8 cellular contexts compared by ENCODE assay signal in genomic region chr6:56314683-56315523, GRCh38.
DNase-seq lines count a peak whose midpoint lies in the region; ATAC-seq and TF ChIP-seq lines count a peak whose summit lies in the region.

No MANE protein-coding gene starts in this region.

- H3K27ac Mint-ChIP-seq in activated CD4-positive, alpha-beta T cell treated with anti-CD3 and anti-CD28 coated beads, Interleukin-2, amount 10 ng/mL, durations not matched to agents 7 days and 5 days, result no peak overlapping the region
- no peak overlapping the region for H3K27ac Mint-ChIP-seq in CD4-positive, alpha-beta memory T cell

- no peak overlapping the region for H3K9ac ChIP-seq in PC-3 (ENCODE audit: low read length)

- H3K4me1 ChIP-seq in PC-3 (ENCODE audit: insufficient read depth, low read length), result peaks cover 5% of the 10 kb centered on the region; the same call in 1 of the 2 replicates
- H3K4me1 ChIP-seq in CD4-positive, alpha-beta memory T cell (ENCODE audit: insufficient read depth, low read length), result no peaks in the 10 kb centered on the region

- H3K4me2 ChIP-seq in PC-3 (ENCODE audit: low read length), result peak overlapping the region; percentile 57

- peak; percentile 64 for ATAC-seq in HG02642 (IDR thresholded peaks at IDR 0.05; ENCODE audit: poor library complexity, unreplicated experiment)
- peak; percentile 72 for ATAC-seq in PC-3
- ATAC-seq in GM18517 (IDR thresholded peaks at IDR 0.05; ENCODE audit: unreplicated experiment), result no peak

- no peaks in the 10 kb centered on the region for H4K20me1 ChIP-seq in PC-3 (ENCODE audit: low read length)

- H3K36me3 Mint-ChIP-seq in activated CD4-positive, alpha-beta T cell treated with anti-CD3 and anti-CD28 coated beads, Interleukin-2, amount 10 ng/mL, durations not matched to agents 7 days and 5 days (ENCODE audit: low read depth), result no peaks in the 10 kb centered on the region
- no peaks in the 10 kb centered on the region for H3K36me3 Mint-ChIP-seq in CD4-positive, alpha-beta memory T cell

- H3K9me3 Mint-ChIP-seq in activated CD4-positive, alpha-beta T cell treated with anti-CD3 and anti-CD28 coated beads, Interleukin-2, amount 10 ng/mL, durations not matched to agents 7 days and 5 days, result no peaks in the 10 kb centered on the region
- no peaks in the 10 kb centered on the region for H3K9me3 Mint-ChIP-seq in CD4-positive, alpha-beta memory T cell

- H3K27me3 Mint-ChIP-seq in activated CD4-positive, alpha-beta T cell treated with anti-CD3 and anti-CD28 coated beads, Interleukin-2, amount 10 ng/mL, durations not matched to agents 7 days and 5 days, result no peaks in the 10 kb centered on the region
- no peaks in the 10 kb centered on the region for H3K27me3 Mint-ChIP-seq in CD4-positive, alpha-beta memory T cell

- intact Hi-C loops in PC-3 (cut with micrococcal nuclease), result loop anchor here (1.0 kb wide), 1 partner anchor 44 kb away; no protein-coding TSS in a partner anchor
- intact Hi-C loops in CD4-positive, alpha-beta memory T cell (cut with micrococcal nuclease), result no loop called here

- H3K9me2 ChIP-seq in PC-3 (replicated peaks; ENCODE audit: low read length), result no peaks in the 10 kb centered on the region

- H3K79me2 ChIP-seq in PC-3 (ENCODE audit: low read length), result no peaks in the 10 kb centered on the region

- H3K4me3 ChIP-seq in PC-3 (ENCODE audit: low read length), result peak overlapping the region; percentile 18; the same call in 1 of the 2 replicates
- H3K4me3 ChIP-seq in retinal pigment epithelial cell (ENCODE audit: low read length), result no peak overlapping the region
- no peak overlapping the region for H3K4me3 ChIP-seq in CD4-positive, alpha-beta memory T cell (ENCODE audit: low read length in 2 of 2)

- DNase-seq in activated CD4-positive, alpha-beta T cell treated with anti-CD3 and anti-CD28 coated beads, Interleukin-2, amount 10 ng/mL, durations not matched to agents 7 days and 5 days, result peak; percentile 8
- DNase-seq in activated CD4-positive, alpha-beta T cell treated with anti-CD3 and anti-CD28 coated beads, Interleukin-2, amount 50 U/mL, for 4 hours, result no peak
- DNase-seq in PC-3 (peak; percentile 81), erythroblast (lab: John Stamatoyannopoulos, UW) (peak; percentile 13 to 50), retinal pigment epithelial cell (ENCODE audit: low read depth) (no peak)
- DNase-seq in CD4-positive, alpha-beta memory T cell, result no peak

- no peaks in the 10 kb centered on the region for H3K36me3 ChIP-seq in PC-3 (ENCODE audit: low read depth, low read length)
- H3K36me3 ChIP-seq in CD4-positive, alpha-beta memory T cell (ENCODE audit: insufficient read depth, low read length), result no peaks in the 10 kb centered on the region

- no peaks in the 10 kb centered on the region for H3K9me3 ChIP-seq in PC-3 (ENCODE audit: low read length)
- no peaks in the 10 kb centered on the region for H3K9me3 ChIP-seq in CD4-positive, alpha-beta memory T cell (ENCODE audit: control insufficient read depth in 1 of 2, low read length in 2 of 2)

- H2AFZ ChIP-seq in PC-3 (ENCODE audit: low read length), result peak overlapping the region; percentile 68

- TF ChIP-seq CTCF in PC-3 (conservative IDR thresholded peaks at IDR 0.05; ENCODE audit: low read depth, low read length), result peak; percentile 96
- peak; percentile 87 for TF ChIP-seq CTCF in retinal pigment epithelial cell (conservative IDR thresholded peaks at IDR 0.05; ENCODE audit: low read depth, low read length)

- CTCF ChIA-PET in activated CD4-positive, alpha-beta T cell treated with anti-CD3 and anti-CD28 coated beads, Interleukin-2, amount 10 ng/mL, durations not matched to agents 7 days and 5 days (lab: Charles Lee), result interaction anchor here (0.5 to 0.6 kb wide), 2 partner anchors 35 to 345 kb away, joined by 3 to 5 read pairs; no protein-coding TSS in a partner anchor
- CTCF ChIA-PET in PC-3 (lab: Charles Lee), result interaction anchor here (0.6 to 0.7 kb wide), 2 partner anchors 91 to 135 kb away, joined by 3 read pairs; no protein-coding TSS in a partner anchor
- CTCF ChIA-PET in CD4-positive, alpha-beta memory T cell (lab: Charles Lee; ENCODE audit: partially characterized antibody), result no interaction called here

- no peak overlapping the region for H3K27ac ChIP-seq in PC-3 (ENCODE audit: low read length)
- no peak overlapping the region for H3K27ac ChIP-seq in CD4-positive, alpha-beta memory T cell (ENCODE audit: low read depth, low read length)

- POLR2A ChIA-PET in activated CD4-positive, alpha-beta T cell treated with anti-CD3 and anti-CD28 coated beads, Interleukin-2, amount 10 ng/mL, durations not matched to agents 7 days and 5 days (lab: Charles Lee), result no interaction called here
- POLR2A ChIA-PET in PC-3 (lab: Charles Lee; ENCODE audit: unreplicated experiment), result no interaction called here
- POLR2A ChIA-PET in CD4-positive, alpha-beta memory T cell (lab: Charles Lee; ENCODE audit: partially characterized antibody), result no interaction called here

- H3F3A ChIP-seq in PC-3 (ENCODE audit: low read length, unreplicated experiment), result no peaks in the 10 kb centered on the region

- no peak overlapping the region for H3K4me3 Mint-ChIP-seq in activated CD4-positive, alpha-beta T cell treated with anti-CD3 and anti-CD28 coated beads, Interleukin-2, amount 10 ng/mL, durations not matched to agents 7 days and 5 days
- no peak overlapping the region for H3K4me3 Mint-ChIP-seq in CD4-positive, alpha-beta memory T cell

- no peak for TF ChIP-seq POLR2A in erythroblast (IDR thresholded peaks at IDR 0.05; ENCODE audit: low read length)

- no peaks in the 10 kb centered on the region for H3K4me1 Mint-ChIP-seq in activated CD4-positive, alpha-beta T cell treated with anti-CD3 and anti-CD28 coated beads, Interleukin-2, amount 10 ng/mL, durations not matched to agents 7 days and 5 days
- H3K4me1 Mint-ChIP-seq in CD4-positive, alpha-beta memory T cell, result no peaks in the 10 kb centered on the region

- no TSS peak for BruUV-seq in PC-3 (replicated peaks; lab: Mats Ljungman, UMichigan)

- H3K27me3 ChIP-seq in PC-3 (ENCODE audit: low read length), result no peaks in the 10 kb centered on the region
- H3K27me3 ChIP-seq in CD4-positive, alpha-beta memory T cell (ENCODE audit: insufficient read depth, low read length), result no peaks in the 10 kb centered on the region

Comparison
In these comparisons a context has a peak if more than half of its experiments do, and no peak if none do; other contexts are left out.
1. DNase-seq: peak in activated CD4-positive, alpha-beta T cell treated with anti-CD3 and anti-CD28 coated beads, Interleukin-2, amount 10 ng/mL, durations not matched to agents 7 days and 5 days (single experiment), PC-3 (single experiment) and erythroblast (2 of 2); none in activated CD4-positive, alpha-beta T cell treated with anti-CD3 and anti-CD28 coated beads, Interleukin-2, amount 50 U/mL, for 4 hours (0 of 2), retinal pigment epithelial cell (single experiment) and CD4-positive, alpha-beta memory T cell (0 of 5).